Comparison of ENCODE assay signal across 27 cellular contexts in genomic region chr4:16066586-16067128, GRCh38. TPM values are rescaled to one million over a fixed set of nuclear protein-coding genes. Genes with fewer than 3 reads are reported as not detected.
DNase-seq lines count a peak whose midpoint lies in the region; ATAC-seq, FAIRE-seq and TF ChIP-seq lines count a peak whose summit lies in the region.
"Had no signal": no experiment of that assay in that cellular context is flagged by ENCODE, and none has a peak within 500 bp of the region (broad histone marks: within the 10 kb centered on the region; RNA-seq: fewer than 3 reads in every experiment).

No MANE protein-coding gene starts in this region.

- TF ChIP-seq CTCF in Loucy (conservative IDR thresholded peaks at IDR 0.05; ENCODE audit: low read length) = no peak
- no peak for TF ChIP-seq CTCF in GM12878 (IDR thresholded peaks at IDR 0.05 in 2 of 3, conservative IDR thresholded peaks at IDR 0.05 in 1 of 3; ENCODE audit: control insufficient read depth in 2 of 3, extremely low read depth in 1 of 3, insufficient read depth in 1 of 3, low read depth in 3 of 3, low read length in 3 of 3)
- TF ChIP-seq CTCF in progenitor cell of endocrine pancreas (IDR thresholded peaks at IDR 0.05; ENCODE audit: unreplicated experiment) = no peak
- no peak for TF ChIP-seq CTCF in GM10266 (IDR thresholded peaks at IDR 0.05; ENCODE audit: control insufficient read depth, insufficient read depth, low read depth, missing control alignments)

- peaks cover 12% of the 10 kb centered on the region for H3K9me3 Mint-ChIP-seq in progenitor cell of endocrine pancreas (ENCODE audit: low read depth)

- SMC1A ChIA-PET in GM12878 (lab: Charles Lee; ENCODE audit: uncharacterized antibody, unreplicated experiment) = no interaction called here

- POLR2A ChIA-PET in GM12878 (lab: Charles Lee) = no interaction called here

- TF ChIP-seq RAD21 in GM12878 (IDR thresholded peaks at IDR 0.05; ENCODE audit: insufficient read depth, low read depth, low read length) = no peak

- no peak overlapping the region; the same call in 1 of the 2 replicates for H2AFZ ChIP-seq in Loucy (ENCODE audit: low read length)
- no peak overlapping the region for H2AFZ ChIP-seq in GM12878 (ENCODE audit: control insufficient read depth, low read depth, low read length)

- H3K4me1 Mint-ChIP-seq in progenitor cell of endocrine pancreas (ENCODE audit: low read depth) = peaks cover 20% of the 10 kb centered on the region

- no peak overlapping the region for H3K4me3 Mint-ChIP-seq in progenitor cell of endocrine pancreas (ENCODE audit: low read depth)
- H3K4me3 Mint-ChIP-seq: activated CD8-positive, alpha-beta T cell treated with anti-CD3 and anti-CD28 coated beads for 36 hours; mesothelial cell of epicardium; naive B cell; stimulated activated naive B cell treated with anti-CD40 and anti-IgM and Interleukin-4, amounts not matched to agents 10 μg/mL and 1 μg/mL and 100 μg/mL, for 72 hours had no signal

- H3K4me2 ChIP-seq in Loucy (ENCODE audit: low read depth, low read length, poor library complexity, severe bottlenecking) (peak overlapping the region; percentile 5), GM12878 (ENCODE audit: control insufficient read depth, insufficient read depth) (no peak overlapping the region)

- no peaks in the 10 kb centered on the region for H4K20me1 ChIP-seq in Loucy (ENCODE audit: insufficient read depth, low read length, poor library complexity, severe bottlenecking)
- no peaks in the 10 kb centered on the region for H4K20me1 ChIP-seq in GM12878 (ENCODE audit: control insufficient read depth, insufficient read depth)

- H3K27ac ChIP-seq in GM12878 (ENCODE audit: control insufficient read depth, insufficient read depth) = no peak overlapping the region
- H3K27ac ChIP-seq: left ventricle myocardium inferior, neutrophil, suprapubic skin had no signal

- H3K79me2 ChIP-seq in Loucy (ENCODE audit: insufficient read depth, low read length) (no peaks in the 10 kb centered on the region), GM12878 (ENCODE audit: control insufficient read depth, insufficient read depth, low read length) (no peaks in the 10 kb centered on the region)

- in situ Hi-C loops in GM12878 (cut with MboI) = no loop called here

- H3K36me3 Mint-ChIP-seq in progenitor cell of endocrine pancreas (ENCODE audit: insufficient read depth) = peaks cover 39% of the 10 kb centered on the region

- no peak for TF ChIP-seq EP300 in GM12878 (IDR thresholded peaks at IDR 0.05; ENCODE audit: borderline replicate concordance in 1 of 2, control insufficient read depth in 1 of 2, low read depth in 2 of 2, low read length in 2 of 2)

- peak overlapping the region; percentile 89 for H3K27ac Mint-ChIP-seq in progenitor cell of endocrine pancreas
- H3K27ac Mint-ChIP-seq: activated CD8-positive, alpha-beta T cell treated with anti-CD3 and anti-CD28 coated beads for 36 hours; activated naive CD4-positive, alpha-beta T cell treated with anti-CD3 and anti-CD28 coated beads, Interleukin-2, amount 50 U/mL, for 72 hours; activated T-helper 2 cell treated with anti-CD3 and anti-CD28 coated beads, Interferon-gamma antibody, Interleukin-2, Interleukin-4, amounts not matched to agents 10 μg/mL and 5 μg/mL and 100 μg/mL, durations not matched to agents 14 hours and 24 hours and 36 hours; mesothelial cell of epicardium; stimulated activated naive B cell treated with anti-CD40 and anti-IgM and Interleukin-4, amounts not matched to agents 10 μg/mL and 1 μg/mL and 100 μg/mL, for 72 hours had no signal

- no peaks in the 10 kb centered on the region for H3F3A ChIP-seq in Loucy (ENCODE audit: low read depth)

- intact Hi-C loops in GM12878 (cut with micrococcal nuclease; ENCODE audit: unreplicated experiment) = no loop called here

- peak; percentile 29 for DNase-seq in NCI-H510A (lab: John Stamatoyannopoulos, UW)
- DNase-seq in GM12878 (ENCODE audit: low read depth, low spot score) = no peak
- DNase-seq in progenitor cell of endocrine pancreas (ENCODE audit: low spot score, unreplicated experiment) = no peak
- DNase-seq in GM10266 (ENCODE audit: extremely low spot score) = no peak
- no peak for DNase-seq in pons (ENCODE audit: low spot score)
- DNase-seq in activated CD4-positive, alpha-beta T cell treated with anti-CD3 and anti-CD28 coated beads, Interleukin-2, amount 50 U/mL, for 48 hours = no peak
- DNase-seq: activated CD4-positive, alpha-beta T cell treated with anti-CD3 and anti-CD28 coated beads for 1 hour; activated CD8-positive, alpha-beta T cell treated with anti-CD3 and anti-CD28 coated beads for 36 hours; central memory CD4-positive, alpha-beta T cell; dermis blood vessel endothelial cell; Kasumi-1; left ventricle myocardium inferior; naive B cell; NCI-H526; stimulated activated CD4-positive, alpha-beta T cell treated with anti-CD3 and anti-CD28 coated beads, Interleukin-15, amount 100 ng/mL, for 24 hours; stimulated activated naive B cell treated with anti-CD40 and anti-IgM and Interleukin-4, amounts not matched to agents 10 μg/mL and 1 μg/mL and 100 μg/mL, for 72 hours; T-helper 1 cell had no signal

- WGBS in GM12878 (ENCODE audit: insufficient coverage, insufficient replicate concordance, low lambda C conversion rate, missing lambda C conversion rate) = 57% methylated on average over 7 of the region's 7 CpGs

- RAD21 ChIA-PET in GM12878 (lab: Charles Lee; ENCODE audit: unreplicated experiment) = no interaction called here

- ATAC-seq in GM12878 = no peak
- ATAC-seq: activated CD8-positive, alpha-beta T cell treated with anti-CD3 and anti-CD28 coated beads for 36 hours; stimulated activated naive B cell treated with anti-CD40 and anti-IgM and Interleukin-4, amounts not matched to agents 10 μg/mL and 1 μg/mL and 100 μg/mL, for 72 hours had no signal

- no peak for TF ChIP-seq POLR2A in GM12878 (IDR thresholded peaks at IDR 0.05; ENCODE audit: low read depth, low read length)

- BruUV-seq in GM12878 (replicated peaks; lab: Mats Ljungman, UMichigan) = no TSS peak

- H3K27me3 ChIP-seq in Loucy (ENCODE audit: insufficient read depth, low read length, poor library complexity, severe bottlenecking) (no peaks in the 10 kb centered on the region), GM12878 (replicated peaks in 1 of 2; ENCODE audit: control insufficient read depth in 2 of 2, insufficient read depth in 2 of 2, low read length in 1 of 2) (no peaks in the 10 kb centered on the region)
- H3K27me3 ChIP-seq: neutrophil had no signal

- H3K36me3 ChIP-seq in Loucy (ENCODE audit: insufficient read depth, low read length) = no peaks in the 10 kb centered on the region
- no peaks in the 10 kb centered on the region for H3K36me3 ChIP-seq in GM12878 (ENCODE audit: control insufficient read depth in 2 of 2, insufficient read depth in 2 of 2, low read length in 1 of 2)
- H3K36me3 ChIP-seq: left ventricle myocardium inferior, neutrophil, suprapubic skin had no signal

- H3K4me3 ChIP-seq in Loucy (ENCODE audit: low read length, poor library complexity, severe bottlenecking) (no peak overlapping the region), GM12878 (no peak overlapping the region)
- H3K4me3 ChIP-seq: left ventricle myocardium inferior, suprapubic skin had no signal

- H3K9me3 ChIP-seq in Loucy (ENCODE audit: insufficient read depth, low read depth, low read length) = no peaks in the 10 kb centered on the region
- no peaks in the 10 kb centered on the region for H3K9me3 ChIP-seq in GM12878 (replicated peaks; ENCODE audit: control insufficient read depth, insufficient read depth, low read length)
- H3K9me3 ChIP-seq: left ventricle myocardium inferior, neutrophil, suprapubic skin had no signal

- CTCF ChIA-PET in GM12878 (lab: Yijun Ruan, JAX) = interaction anchor here (0.9 kb wide), 1 partner anchor 10 kb away, joined by 3 read pairs; no protein-coding TSS in a partner anchor

- peaks cover 31% of the 10 kb centered on the region for H3K4me1 ChIP-seq in Loucy (ENCODE audit: insufficient read depth, low read length, poor library complexity, severe bottlenecking)
- H3K4me1 ChIP-seq in GM12878 (ENCODE audit: control insufficient read depth, insufficient read depth, low read length) = no peaks in the 10 kb centered on the region
- H3K4me1 ChIP-seq: left ventricle myocardium inferior, suprapubic skin had no signal

- H3K27me3 Mint-ChIP-seq in progenitor cell of endocrine pancreas = no peaks in the 10 kb centered on the region

- no peak for FAIRE-seq in GM12878 (lab: Jason Lieb, UNC)
- FAIRE-seq: HepG2, islet of Langerhans, TTC549 had no signal

- H3K9me2 ChIP-seq in Loucy (replicated peaks; ENCODE audit: low read depth, low read length) = no peaks in the 10 kb centered on the region

- H3K9ac ChIP-seq in Loucy (ENCODE audit: low read depth, low read length, poor library complexity, severe bottlenecking) (peak overlapping the region; percentile 7), GM12878 (ENCODE audit: control insufficient read depth, insufficient read depth, low read length) (no peak overlapping the region)

TF ChIP-seq in GM12878, 131 proteins besides CTCF, POLR2A, EP300 and RAD21 (continues in another document):
- no peak for TF ChIP-seq ZNF274 (IDR thresholded peaks at IDR 0.05; ENCODE audit: insufficient read depth, insufficient read length)

RNA-seq across cellular contexts. Expression of gene PROM1, which starts 17.2 kb away (rescaled TPM):
- total RNA-seq in GM12878 (2013; cell fraction: nucleolus; rRNA removed) = 0.56 and 0.71 TPM in 2 replicates
- total RNA-seq in GM12878 (2014; rRNA removed) (not detected in 2 replicates), GM12878 (2014; rRNA removed; fragmentation: Illumina TruSeq; extraction: Trizol) (not detected in 2 replicates), GM12878 (2021) (0.08 TPM in 1 of 2 replicates, not detected in the other), progenitor cell of endocrine pancreas (105 and 121 TPM in 2 replicates)
- not detected for polyA plus RNA-seq in GM12878 (2011; ENCODE audit: low read depth)
- polyA plus RNA-seq in GM12878 (2011; rRNA removed) (0.12 TPM in 1 of 2 replicates, not detected in the other), GM12878 (2014; fragmentation: Illumina TruSeq; extraction: Trizol) (not detected in 2 replicates), GM12878 (2014; fragmentation: Nextera tagmentation; extraction: Ambion mirVana) (under 1 TPM in 1 of 2 experiments, not detected in 1; 0.31 TPM), GM12878 (2014; rRNA removed) (0.18 TPM in 1 of 2 replicates, not detected in the other), GM12878 (2016; fragmentation: Nextera tagmentation; extraction: Ambion mirVana) (not detected)
- polyA plus RNA-seq in GM12878 (2011; cell fraction: cytosol; rRNA removed) = not detected in 2 replicates
- 0.31 TPM in 1 of 2 replicates, not detected in the other for polyA plus RNA-seq in GM12878 (2011; cell fraction: nucleus; rRNA removed)
- polyA plus RNA-seq in GM12878 (2012) = not detected in 2 replicates
- not detected in 2 replicates for polyA minus RNA-seq in GM12878 (2011; rRNA and poly(A)+ RNA removed)
- not detected in 2 replicates for polyA minus RNA-seq in GM12878 (2011; cell fraction: cytosol; rRNA and poly(A)+ RNA removed)
- polyA minus RNA-seq in GM12878 (2011; cell fraction: nucleus; rRNA and poly(A)+ RNA removed) = not detected in 2 replicates
- total RNA-seq: pulmonary artery endothelial cell had no signal

Comparison
In these comparisons a context has a peak if more than half of its experiments do, and no peak if none do; other contexts are left out.
1. RNA of gene PROM1, which starts 17.2 kb away (total RNA-seq): 105 to 121 TPM in progenitor cell of endocrine pancreas; 0.08 to 0.71 TPM in GM12878; every median in the first group is over 10 times any median in the second.